1 cellular context compared by ENCODE assay signal in the genomic region with DNA sequence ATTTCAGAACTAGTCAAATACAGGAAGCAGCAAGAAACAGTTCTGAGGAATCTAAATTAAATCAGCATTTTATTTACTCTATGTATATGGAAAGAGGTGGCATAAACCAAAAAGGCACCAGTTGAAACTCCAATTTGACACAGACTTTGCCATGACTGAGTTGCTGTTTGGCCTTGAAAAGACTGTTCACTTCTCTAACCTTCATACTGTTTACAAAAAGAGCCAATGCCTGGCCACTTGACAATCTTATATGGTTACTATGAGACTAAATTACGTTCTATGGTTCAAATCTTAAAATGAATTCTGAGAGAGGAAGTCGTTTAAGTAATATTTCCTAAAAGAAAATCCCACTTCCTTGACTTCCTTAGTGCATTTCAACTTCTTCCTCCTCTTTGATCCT.
TF ChIP-seq lines count a peak whose summit lies in the region.

No MANE protein-coding gene starts in this region.

TF ChIP-seq in WTC11, 78 proteins besides CTCF, POLR2A, EP300 and RAD21 (continued from another document):
- TF ChIP-seq, protein P1, sequence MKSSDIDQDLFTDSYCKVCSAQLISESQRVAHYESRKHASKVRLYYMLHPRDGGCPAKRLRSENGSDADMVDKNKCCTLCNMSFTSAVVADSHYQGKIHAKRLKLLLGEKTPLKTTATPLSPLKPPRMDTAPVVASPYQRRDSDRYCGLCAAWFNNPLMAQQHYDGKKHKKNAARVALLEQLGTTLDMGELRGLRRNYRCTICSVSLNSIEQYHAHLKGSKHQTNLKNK (CRISPR knock-in tag; IDR thresholded peaks at IDR 0.05), result no peak
- no peak for TF ChIP-seq EMX1 (CRISPR knock-in tag; IDR thresholded peaks at IDR 0.05)
- TF ChIP-seq, protein P2, sequence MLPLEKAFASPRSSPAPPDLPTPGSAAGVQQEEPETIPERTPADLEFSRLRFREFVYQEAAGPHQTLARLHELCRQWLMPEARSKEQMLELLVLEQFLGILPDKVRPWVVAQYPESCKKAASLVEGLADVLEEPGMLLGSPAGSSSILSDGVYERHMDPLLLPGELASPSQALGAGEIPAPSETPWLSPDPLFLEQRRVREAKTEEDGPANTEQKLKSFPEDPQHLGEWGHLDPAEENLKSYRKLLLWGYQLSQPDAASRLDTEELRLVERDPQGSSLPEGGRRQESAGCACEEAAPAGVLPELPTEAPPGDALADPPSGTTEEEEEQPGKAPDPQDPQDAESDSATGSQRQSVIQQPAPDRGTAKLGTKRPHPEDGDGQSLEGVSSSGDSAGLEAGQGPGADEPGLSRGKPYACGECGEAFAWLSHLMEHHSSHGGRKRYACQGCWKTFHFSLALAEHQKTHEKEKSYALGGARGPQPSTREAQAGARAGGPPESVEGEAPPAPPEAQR (CRISPR knock-in tag; IDR thresholded peaks at IDR 0.05), result no peak
